Comparison of ENCODE assay signal across 1 cellular context in the genomic region with DNA sequence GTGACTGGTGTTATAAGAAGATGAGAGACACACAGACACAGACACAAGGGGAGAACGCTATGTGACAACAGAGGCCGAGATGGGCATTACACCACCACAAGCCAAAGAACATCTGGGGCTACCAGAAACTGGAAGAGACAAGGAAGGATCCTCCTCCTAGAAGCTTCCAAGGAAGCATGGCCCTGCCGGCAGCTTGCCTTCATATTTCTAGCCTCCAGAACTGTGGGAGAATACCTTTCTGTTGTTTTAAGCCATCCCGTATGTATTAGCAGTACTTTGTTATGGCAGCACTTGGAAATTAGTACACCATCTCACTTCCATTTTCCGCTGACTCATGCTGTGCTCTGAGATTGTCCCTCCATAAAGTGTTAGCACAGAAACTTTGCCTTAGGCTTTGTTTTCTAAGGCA.
TF ChIP-seq lines count a peak whose summit lies in the region.

No MANE protein-coding gene starts in this region.

TF ChIP-seq in GM23338, 12 proteins besides CTCF, POLR2A, EP300 and RAD21 (continued from another document):
- TF ChIP-seq, protein P1, sequence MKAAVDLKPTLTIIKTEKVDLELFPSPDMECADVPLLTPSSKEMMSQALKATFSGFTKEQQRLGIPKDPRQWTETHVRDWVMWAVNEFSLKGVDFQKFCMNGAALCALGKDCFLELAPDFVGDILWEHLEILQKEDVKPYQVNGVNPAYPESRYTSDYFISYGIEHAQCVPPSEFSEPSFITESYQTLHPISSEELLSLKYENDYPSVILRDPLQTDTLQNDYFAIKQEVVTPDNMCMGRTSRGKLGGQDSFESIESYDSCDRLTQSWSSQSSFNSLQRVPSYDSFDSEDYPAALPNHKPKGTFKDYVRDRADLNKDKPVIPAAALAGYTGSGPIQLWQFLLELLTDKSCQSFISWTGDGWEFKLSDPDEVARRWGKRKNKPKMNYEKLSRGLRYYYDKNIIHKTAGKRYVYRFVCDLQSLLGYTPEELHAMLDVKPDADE (IDR thresholded peaks at IDR 0.05): no peak
- TF ChIP-seq JUNB (IDR thresholded peaks at IDR 0.05; ENCODE audit: unreplicated experiment) (no peak), EZH2phosphoT487 (IDR thresholded peaks at IDR 0.05; ENCODE audit: unreplicated experiment) (no peak), ZNF331 (CRISPR knock-in tag; IDR thresholded peaks at IDR 0.05; ENCODE audit: low read depth) (no peak)
